In genomic region chr1:1562556-1563195, GRCh38 we compare ENCODE assay signal across 2 cellular contexts.
TF ChIP-seq lines count a peak whose summit lies in the region.

No MANE protein-coding gene starts in this region.

TF ChIP-seq in GM12891, 5 proteins besides CTCF, POLR2A, EP300 and RAD21:
- TF ChIP-seq TAF1 (IDR thresholded peaks at IDR 0.05; ENCODE audit: low read depth, low read length) (no peak), POLR2AphosphoS5 (IDR thresholded peaks at IDR 0.05; ENCODE audit: low read depth, low read length) (peak; percentile 57; the same call in 1 of the 2 replicates)

TF ChIP-seq in GM12878, 131 proteins besides CTCF, POLR2A, EP300 and RAD21:
- TF ChIP-seq POLR2AphosphoS5 (IDR thresholded peaks at IDR 0.05; ENCODE audit: low read length), result peak; percentile 44; the same call in 1 of the 2 replicates
- TF ChIP-seq POLR2AphosphoS2 (IDR thresholded peaks at IDR 0.05; ENCODE audit: low read depth, low read length), result 0 out of 2 replicates have a peak, but pooled peaks have one; percentile 49
- TF ChIP-seq EZH2 (IDR thresholded peaks at IDR 0.05; ENCODE audit: borderline replicate concordance, control insufficient read depth, low read depth, low read length), result no peak
